ENCODE assay signal across 12 cellular contexts in the genomic region with DNA sequence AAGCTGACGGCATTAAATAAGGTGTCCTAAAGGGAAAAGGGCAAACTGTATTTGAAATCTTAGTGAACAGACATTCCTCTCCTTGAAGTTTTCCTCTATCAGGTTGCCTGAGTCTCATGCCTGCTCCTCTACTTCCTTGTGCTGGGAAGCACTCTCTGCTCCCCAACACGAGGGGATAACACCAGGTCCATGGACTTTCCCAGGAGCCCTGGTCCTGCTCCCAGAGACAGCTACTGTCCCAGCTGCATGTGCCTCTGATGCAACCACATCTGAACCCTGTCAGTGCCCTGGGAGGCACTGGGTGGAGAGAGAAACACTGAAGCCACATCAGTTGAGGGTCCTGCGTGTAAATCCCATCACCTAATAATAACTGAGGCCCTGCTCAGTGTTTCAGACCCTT. TPM values are rescaled to one million over a fixed set of nuclear protein-coding genes. Genes with fewer than 3 reads are reported as not detected.
A peak's percentile ranks its signal among the peaks of the same experiment; 100 is the strongest.
DNase-seq lines count a peak whose midpoint lies in the region; ATAC-seq and TF ChIP-seq lines count a peak whose summit lies in the region.
"Had no signal": no experiment of that assay in that cellular context is flagged by ENCODE, and none has a peak within 500 bp of the region (broad histone marks: within the 10 kb centered on the region; RNA-seq: fewer than 3 reads in every experiment).

No MANE protein-coding gene starts in this region.

- peaks cover 24% of the 10 kb centered on the region for H3K36me3 Mint-ChIP-seq in activated naive CD8-positive, alpha-beta T cell treated with anti-CD3 and anti-CD28 coated beads, Interleukin-2, amount 50 U/mL, for 24 hours (ENCODE audit: low read depth)
- H3K36me3 Mint-ChIP-seq in naive thymus-derived CD4-positive, alpha-beta T cell = peaks cover 14 to 24% (median 22%) of the 10 kb centered on the region in 5 donors

- H3K36me3 ChIP-seq in naive thymus-derived CD4-positive, alpha-beta T cell (ENCODE audit: control insufficient read depth in 2 of 3, insufficient read depth in 3 of 3, low read length in 3 of 3) = peaks cover 6 to 29% (median 18%) of the 10 kb centered on the region in 3 experiments
- no peaks in the 10 kb centered on the region for H3K36me3 ChIP-seq in uterus

- no peaks in the 10 kb centered on the region for H3K9me3 Mint-ChIP-seq in activated naive CD8-positive, alpha-beta T cell treated with anti-CD3 and anti-CD28 coated beads, Interleukin-2, amount 50 U/mL, for 24 hours
- H3K9me3 Mint-ChIP-seq in naive thymus-derived CD4-positive, alpha-beta T cell = no peaks in the 10 kb centered on the region

- no peak for TF ChIP-seq CTCF in uterus (IDR thresholded peaks at IDR 0.05)

- POLR2A ChIA-PET in naive thymus-derived CD4-positive, alpha-beta T cell (lab: Charles Lee) = interaction anchor here (0.6 to 46.3 kb wide), 7 partner anchors 9 to 121 kb away, joined by 3 to 1418 read pairs (median 5); a partner anchor contains a TSS

- peak overlapping the region; percentile 18 for H3K4me3 Mint-ChIP-seq in activated naive CD8-positive, alpha-beta T cell treated with anti-CD3 and anti-CD28 coated beads, Interleukin-2, amount 50 U/mL, for 24 hours
- H3K4me3 Mint-ChIP-seq in naive thymus-derived CD4-positive, alpha-beta T cell = peak overlapping the region; percentile 16 to 77 (median 52)

- H3K4me1 ChIP-seq in right cardiac atrium (ENCODE audit: control insufficient read depth, insufficient read depth, low read length) (peaks cover 15% of the 10 kb centered on the region), uterus (peaks cover 4 to 10% of the 10 kb centered on the region in 2 donors)
- H3K4me1 ChIP-seq in naive thymus-derived CD4-positive, alpha-beta T cell (ENCODE audit: control insufficient read depth in 2 of 2, insufficient read depth in 2 of 2, low read length in 2 of 2) = peaks cover 66 to 69% of the 10 kb centered on the region in 2 donors

- DNase-seq in right cardiac atrium (no peak), left cardiac atrium (no peak), uterus (no peak), NCI-H526 (lab: John Stamatoyannopoulos, UW) (no peak)
- peak; percentile 5 for DNase-seq in activated naive CD8-positive, alpha-beta T cell treated with anti-CD3 and anti-CD28 coated beads, Interleukin-2, amount 50 U/mL, for 24 hours
- DNase-seq in naive thymus-derived CD4-positive, alpha-beta T cell = no peak
- no peak for DNase-seq in activated CD4-positive, alpha-beta T cell treated with anti-CD3 and anti-CD28 coated beads for 1 hour
- DNase-seq: foreskin melanocyte, NCI-H69 had no signal

- TF ChIP-seq POLR2A in uterus (IDR thresholded peaks at IDR 0.05) = no peak

- no peaks in the 10 kb centered on the region for H3K27me3 Mint-ChIP-seq in activated naive CD8-positive, alpha-beta T cell treated with anti-CD3 and anti-CD28 coated beads, Interleukin-2, amount 50 U/mL, for 24 hours
- H3K27me3 Mint-ChIP-seq in naive thymus-derived CD4-positive, alpha-beta T cell = no peaks in the 10 kb centered on the region

- H3K9me3 ChIP-seq in right cardiac atrium (ENCODE audit: control insufficient read depth, low read length) (no peaks in the 10 kb centered on the region), uterus (no peaks in the 10 kb centered on the region)
- no peaks in the 10 kb centered on the region for H3K9me3 ChIP-seq in naive thymus-derived CD4-positive, alpha-beta T cell (ENCODE audit: control insufficient read depth in 2 of 3, low read length in 3 of 3)
- H3K9me3 ChIP-seq: right atrium auricular region had no signal

- no peak overlapping the region for H3K4me3 ChIP-seq in right cardiac atrium (ENCODE audit: low read length)
- peak overlapping the region; percentile 40 for H3K4me3 ChIP-seq in naive thymus-derived CD4-positive, alpha-beta T cell (ENCODE audit: low read length)
- no peak overlapping the region for H3K4me3 ChIP-seq in uterus
- H3K4me3 ChIP-seq: right atrium auricular region had no signal

- peak overlapping the region; percentile 21 for H3K27ac Mint-ChIP-seq in activated naive CD8-positive, alpha-beta T cell treated with anti-CD3 and anti-CD28 coated beads, Interleukin-2, amount 50 U/mL, for 24 hours
- H3K27ac Mint-ChIP-seq in naive thymus-derived CD4-positive, alpha-beta T cell = peak overlapping the region; percentile 36 to 89 (median 84)

- intact Hi-C loops in right cardiac atrium (cut with DNase I) = no loop called here
- intact Hi-C loops in left cardiac atrium (cut with DNase I) = loop anchor here in 1 of 2 donors (10.0 kb wide), 1 partner anchor 213 kb away; no protein-coding TSS in a partner anchor
- intact Hi-C loops in naive thymus-derived CD4-positive, alpha-beta T cell (cut with micrococcal nuclease) = loop anchor here in 1 of 2 donors (2.0 kb wide), 1 partner anchor 19 kb away; a partner anchor contains a TSS
- intact Hi-C loops in uterus (cut with DNase I; ENCODE audit: low total_unique reads) = no loop called here

- H3K27ac ChIP-seq in right cardiac atrium (ENCODE audit: low read length) (peak overlapping the region; percentile 90), uterus (peak overlapping the region; percentile 39 to 79)
- H3K27ac ChIP-seq in naive thymus-derived CD4-positive, alpha-beta T cell (ENCODE audit: low read depth, low read length) = peak overlapping the region; percentile 5

- CTCF ChIA-PET in naive thymus-derived CD4-positive, alpha-beta T cell (lab: Charles Lee) = interaction anchor here (0.6 to 7.5 kb wide), 5 partner anchors 15 to 715 kb away, joined by 3 to 71 read pairs (median 3); no protein-coding TSS in a partner anchor

- WGBS in right cardiac atrium = 65% methylated on average over 3 of the region's 3 CpGs

- H3K4me1 Mint-ChIP-seq in activated naive CD8-positive, alpha-beta T cell treated with anti-CD3 and anti-CD28 coated beads, Interleukin-2, amount 50 U/mL, for 24 hours = peaks cover 59% of the 10 kb centered on the region
- H3K4me1 Mint-ChIP-seq in naive thymus-derived CD4-positive, alpha-beta T cell = peaks cover 48 to 76% (median 67%) of the 10 kb centered on the region in 7 donors

- H3K27me3 ChIP-seq in right cardiac atrium (ENCODE audit: control insufficient read depth, insufficient read depth) = no peaks in the 10 kb centered on the region
- H3K27me3 ChIP-seq in naive thymus-derived CD4-positive, alpha-beta T cell (ENCODE audit: control insufficient read depth in 2 of 2, insufficient read depth in 2 of 2, low read length in 2 of 2) = no peaks in the 10 kb centered on the region
- no peaks in the 10 kb centered on the region for H3K27me3 ChIP-seq in uterus
- H3K27me3 ChIP-seq: right atrium auricular region had no signal

- ATAC-seq in right cardiac atrium (no peak), left cardiac atrium (no peak), GM21723 (IDR thresholded peaks at IDR 0.05; ENCODE audit: unreplicated experiment) (no peak)
- ATAC-seq in activated naive CD8-positive, alpha-beta T cell treated with anti-CD3 and anti-CD28 coated beads, Interleukin-2, amount 50 U/mL, for 24 hours = no peak
- no peak for ATAC-seq in naive thymus-derived CD4-positive, alpha-beta T cell

RNA-seq across cellular contexts. Expression of a gene that starts 7.4 kb away (rescaled TPM):
- total RNA-seq in right cardiac atrium = under 1 TPM; 0.09 to 0.24 (median 0.20) TPM
- 0.05 TPM for polyA plus RNA-seq in right cardiac atrium
- total RNA-seq in left cardiac atrium = under 1 TPM in 1 of 2 donors, not detected in 1; 0.29 TPM
- total RNA-seq in naive thymus-derived CD4-positive, alpha-beta T cell = 1 to 10 TPM in 3 of 5 experiments, under 1 TPM in 2; 0.27 to 2.5 (median 1.6) TPM
- under 1 TPM in 1 of 2 donors, not detected in 1; 0.16 TPM for polyA plus RNA-seq in naive thymus-derived CD4-positive, alpha-beta T cell
- 1 to 10 TPM in 1 of 4 donors, under 1 TPM in 1, not detected in 2; 0.14 to 1.5 TPM for total RNA-seq in uterus
- total RNA-seq: lung microvascular endothelial cell, right atrium auricular region had no signal

RNA-seq across cellular contexts. Expression of a gene that starts 20.1 kb away (rescaled TPM):
- total RNA-seq in right cardiac atrium (100 to 1,000 TPM in 3 of 4 donors, 10 to 100 TPM in 1; 95.7 to 123 (median 110) TPM), left cardiac atrium (100 to 1,000 TPM; 133 to 147 TPM), uterus (10 to 100 TPM in 3 of 4 donors, 1 to 10 TPM in 1; 4.9 to 56.2 (median 36.2) TPM)
- polyA plus RNA-seq in right cardiac atrium = 119 TPM
- total RNA-seq in naive thymus-derived CD4-positive, alpha-beta T cell = 10 to 100 TPM; 12.6 to 74.3 (median 27.4) TPM
- polyA plus RNA-seq in naive thymus-derived CD4-positive, alpha-beta T cell = 10 to 100 TPM; 18.7 to 37.6 TPM

RNA-seq across cellular contexts. Expression of a gene that starts 20.9 kb away (rescaled TPM):
- total RNA-seq in right cardiac atrium (10 to 100 TPM; 32.0 to 70.0 (median 45.0) TPM), left cardiac atrium (10 to 100 TPM; 45.9 to 51.7 TPM), uterus (100 to 1,000 TPM in 1 of 4 donors, 10 to 100 TPM in 3; 45.9 to 105 (median 50.2) TPM)
- 56.5 TPM for polyA plus RNA-seq in right cardiac atrium
- total RNA-seq in naive thymus-derived CD4-positive, alpha-beta T cell = 100 to 1,000 TPM in 1 of 5 experiments, 10 to 100 TPM in 4; 38.7 to 110 (median 63.7) TPM
- 100 to 1,000 TPM; 104 to 147 TPM for polyA plus RNA-seq in naive thymus-derived CD4-positive, alpha-beta T cell

RNA-seq across cellular contexts. Expression of a gene that starts 27.5 kb away (rescaled TPM):
- 10 to 100 TPM; 11.3 to 16.3 (median 14.7) TPM for total RNA-seq in right cardiac atrium
- 9.5 TPM for polyA plus RNA-seq in right cardiac atrium
- total RNA-seq in left cardiac atrium = 10 to 100 TPM; 11.8 to 17.4 TPM
- total RNA-seq in naive thymus-derived CD4-positive, alpha-beta T cell = 10 to 100 TPM; 55.8 to 81.0 (median 74.5) TPM
- 100 to 1,000 TPM in 1 of 2 donors, 10 to 100 TPM in 1; 68.8 to 135 TPM for polyA plus RNA-seq in naive thymus-derived CD4-positive, alpha-beta T cell
- 10 to 100 TPM; 23.9 to 32.3 (median 31.5) TPM for total RNA-seq in uterus

Comparison
In these comparisons a context has a peak if more than half of its experiments do, and no peak if none do; other contexts are left out.
1. H3K27ac ChIP-seq: peak in every context shown above with its lines; median percentile 90 in right cardiac atrium; 59 in uterus; 5 in naive thymus-derived CD4-positive, alpha-beta T cell.